Comparison of ENCODE assay signal across 9 cellular contexts in genomic region chr4:88382621-88383020, GRCh38. TPM values are rescaled to one million over a fixed set of nuclear protein-coding genes. Genes with fewer than 3 reads are reported as not detected.
DNase-seq lines count a peak whose midpoint lies in the region; ATAC-seq, FAIRE-seq and TF ChIP-seq lines count a peak whose summit lies in the region.
"Had no signal": no experiment of that assay in that cellular context is flagged by ENCODE, and none has a peak within 500 bp of the region (broad histone marks: within the 10 kb centered on the region; RNA-seq: fewer than 3 reads in every experiment).

No MANE protein-coding gene starts in this region.

- DNase-seq in HepG2 (ENCODE audit: low spot score): no peak
- no peak for DNase-seq in right lobe of liver
- peak; percentile 20 for DNase-seq in T-helper 9 cell
- DNase-seq in effector memory CD4-positive, alpha-beta T cell: peak; percentile 15 to 39 (median 39)
- DNase-seq in uterus: no peak
- no peak for DNase-seq in DMS53 (lab: John Stamatoyannopoulos, UW)
- DNase-seq in SW480 (ENCODE audit: low spot score): no peak
- no peak for DNase-seq in islet precursor cell

- intact Hi-C loops in HepG2 (cut with micrococcal nuclease; ENCODE audit: unreplicated experiment): no loop called here
- intact Hi-C loops in right lobe of liver (cut with DNase I): no loop called here
- intact Hi-C loops in uterus (cut with DNase I; ENCODE audit: low total_unique reads): no loop called here

- TF ChIP-seq EP300 in HepG2 (IDR thresholded peaks at IDR 0.05; ENCODE audit: low read depth in 2 of 2, low read length in 2 of 2) (no peak), HepG2 (CRISPR knock-in tag; IDR thresholded peaks at IDR 0.05; ENCODE audit: borderline replicate concordance) (no peak)

- TF ChIP-seq RAD21 in HepG2 (CRISPR knock-in tag; IDR thresholded peaks at IDR 0.05): no peak

- in situ Hi-C loops in HepG2 (cut with HindIII; ENCODE audit: extremely low pct_ligation_motif_present, low pct_unique_long_range_greater_than_20kb): no loop called here

- WGBS in HepG2 (ENCODE audit: low lambda C conversion rate): 0% methylated on average over 1 of the region's 1 CpG
- WGBS in right lobe of liver (ENCODE audit: insufficient coverage, low coverage, low lambda C conversion rate, missing lambda C conversion rate): 7% methylated on average over 1 of the region's 1 CpG

- H3K4me1 ChIP-seq in HepG2 (ENCODE audit: insufficient read depth, low read length) (peaks cover 5% of the 10 kb centered on the region; the same call in 1 of the 2 replicates), right lobe of liver (peaks cover 0 to 3% (median 0%) of the 10 kb centered on the region in 4 donors), uterus (no peaks in the 10 kb centered on the region)
- peaks cover 9% of the 10 kb centered on the region for H3K4me1 ChIP-seq in effector memory CD4-positive, alpha-beta T cell (ENCODE audit: control insufficient read depth, insufficient read depth, low read length, poor library complexity, severe bottlenecking)

- peaks cover 2 to 7% of the 10 kb centered on the region in 2 experiments; a peak in 3 of 5 replicates for H3K27me3 ChIP-seq in HepG2 (ENCODE audit: control insufficient read depth in 1 of 2, insufficient read depth in 2 of 2, low read length in 2 of 2)
- no peaks in the 10 kb centered on the region for H3K27me3 ChIP-seq in right lobe of liver
- H3K27me3 ChIP-seq in effector memory CD4-positive, alpha-beta T cell (replicated peaks; ENCODE audit: control insufficient read depth, insufficient read depth, low read length, poor library complexity, severe bottlenecking): no peaks in the 10 kb centered on the region
- H3K27me3 ChIP-seq in uterus: no peaks in the 10 kb centered on the region

- no peak overlapping the region for H3K4me2 ChIP-seq in HepG2 (ENCODE audit: low read depth, low read length)

- FAIRE-seq in HepG2 (lab: Jason Lieb, UNC): no peak

- TF ChIP-seq CTCF in HepG2 (CRISPR knock-in tag; IDR thresholded peaks at IDR 0.05): no peak
- TF ChIP-seq CTCF in right lobe of liver (IDR thresholded peaks at IDR 0.05): no peak
- TF ChIP-seq CTCF in uterus (IDR thresholded peaks at IDR 0.05): no peak

- no peaks in the 10 kb centered on the region for H4K20me1 ChIP-seq in HepG2 (ENCODE audit: insufficient read depth, low read length)

- H3K27ac ChIP-seq in HepG2 (ENCODE audit: extremely low read length, insufficient read depth, low read length) (no peak overlapping the region), right lobe of liver (no peak overlapping the region), uterus (peak overlapping the region; percentile 43 to 59)
- peak overlapping the region; percentile 56 for H3K27ac ChIP-seq in effector memory CD4-positive, alpha-beta T cell (ENCODE audit: insufficient read depth, low read length, poor library complexity, severe bottlenecking)

- CTCF ChIA-PET in HepG2 (lab: Yijun Ruan, JAX; ENCODE audit: low intra/inter-chr PET ratio, low total read pairs): no interaction called here

- H3K9ac ChIP-seq in HepG2 (ENCODE audit: insufficient read depth, low read depth, low read length): no peak overlapping the region

- BruUV-seq in HepG2 (replicated peaks; lab: Mats Ljungman, UMichigan): no TSS peak

- ATAC-seq in HepG2: no peak
- ATAC-seq in right lobe of liver: no peak
- ATAC-seq: Panc1 had no signal

- no peak overlapping the region for H2AFZ ChIP-seq in HepG2 (ENCODE audit: low read length)

- no peak overlapping the region for H3K4me3 ChIP-seq in HepG2 (replicated peaks in 1 of 3; ENCODE audit: insufficient read depth in 1 of 3, low read depth in 2 of 3, low read length in 3 of 3)
- no peak overlapping the region for H3K4me3 ChIP-seq in right lobe of liver
- H3K4me3 ChIP-seq in effector memory CD4-positive, alpha-beta T cell (ENCODE audit: insufficient read depth, low read depth, low read length, poor library complexity, severe bottlenecking): peak overlapping the region; percentile 6
- H3K4me3 ChIP-seq in uterus: no peak overlapping the region

- H3K9me3 ChIP-seq in HepG2 (ENCODE audit: low read length) (no peaks in the 10 kb centered on the region), right lobe of liver (no peaks in the 10 kb centered on the region), uterus (no peaks in the 10 kb centered on the region)
- H3K9me3 ChIP-seq in effector memory CD4-positive, alpha-beta T cell (ENCODE audit: control insufficient read depth, low read length): no peaks in the 10 kb centered on the region

- TF ChIP-seq POLR2A in HepG2 (IDR thresholded peaks at IDR 0.05; ENCODE audit: insufficient read depth in 1 of 2, low read depth in 2 of 2, low read length in 2 of 2) (no peak), right lobe of liver (IDR thresholded peaks at IDR 0.05) (no peak), uterus (IDR thresholded peaks at IDR 0.05) (no peak)

- POLR2A ChIA-PET in HepG2 (lab: Yijun Ruan, JAX): no interaction called here

- no peaks in the 10 kb centered on the region for H3K79me2 ChIP-seq in HepG2 (ENCODE audit: insufficient read depth, low read length)

- H3K36me3 ChIP-seq in HepG2 (replicated peaks in 1 of 2; ENCODE audit: control insufficient read depth in 1 of 2, insufficient read depth in 2 of 2, low read length in 2 of 2): no peaks in the 10 kb centered on the region
- H3K36me3 ChIP-seq in right lobe of liver: no peaks in the 10 kb centered on the region
- H3K36me3 ChIP-seq in effector memory CD4-positive, alpha-beta T cell (ENCODE audit: control insufficient read depth, insufficient read depth, low read length): peaks cover 4% of the 10 kb centered on the region
- no peaks in the 10 kb centered on the region for H3K36me3 ChIP-seq in uterus

TF ChIP-seq in HepG2, 621 proteins besides CTCF, POLR2A, EP300 and RAD21 (continues in another document):
- TF ChIP-seq CENPBD1 (CRISPR knock-in tag; IDR thresholded peaks at IDR 0.05; ENCODE audit: borderline replicate concordance, low read depth): no peak
- 0 out of 2 replicates have a peak, but pooled peaks have one; percentile 32 for TF ChIP-seq MAFF (IDR thresholded peaks at IDR 0.05; ENCODE audit: low read depth, low read length)
- no peak for TF ChIP-seq ZNF747 (CRISPR knock-in tag; IDR thresholded peaks at IDR 0.05; ENCODE audit: borderline replicate concordance)
- TF ChIP-seq USF2 (IDR thresholded peaks at IDR 0.05; ENCODE audit: low read depth, low read length): no peak
- TF ChIP-seq USF2 (CRISPR knock-in tag; IDR thresholded peaks at IDR 0.05; ENCODE audit: borderline replicate concordance): no peak

RNA-seq across cellular contexts. Expression of gene HERC6, which starts 4.0 kb away (rescaled TPM):
- total RNA-seq in HepG2 (2016; rRNA removed; fragmentation: Illumina TruSeq; extraction: Trizol): 2.0 and 2.7 TPM in 2 replicates
- total RNA-seq in HepG2 (2016; cell fraction: cytosol; rRNA removed; fragmentation: Illumina TruSeq; extraction: Trizol; ENCODE audit: low read depth): 0.30 and 0.35 TPM in 2 replicates
- total RNA-seq in HepG2 (2016; cell fraction: insoluble cytoplasmic fraction; rRNA removed; fragmentation: Illumina TruSeq; extraction: Trizol): 1.4 and 2.3 TPM in 2 replicates
- total RNA-seq in HepG2 (2016; cell fraction: membrane; rRNA removed; fragmentation: Illumina TruSeq; extraction: Trizol): 0.76 and 0.77 TPM in 2 replicates
- total RNA-seq in HepG2 (2016; cell fraction: nucleus; rRNA removed; fragmentation: Illumina TruSeq; extraction: Trizol): 1.4 and 2.1 TPM in 2 replicates
- 0.50 TPM in 2 replicates for polyA plus RNA-seq in HepG2 (2011; rRNA removed)
- polyA plus RNA-seq in HepG2 (2011; cell fraction: cytosol; rRNA removed): 0.10 and 0.16 TPM in 2 replicates
- polyA plus RNA-seq in HepG2 (2011; cell fraction: nucleus; rRNA removed): 0.61 and 1.0 TPM in 2 replicates
- 0.44 TPM in 2 replicates for polyA plus RNA-seq in HepG2 (2012)
- 0.07 and 0.15 TPM in 2 replicates for polyA plus RNA-seq in HepG2 (2016; cell fraction: cytosol; fragmentation: Illumina TruSeq; extraction: Trizol; ENCODE audit: low read depth)
- 1.2 and 1.7 TPM in 2 replicates for polyA plus RNA-seq in HepG2 (2016; cell fraction: insoluble cytoplasmic fraction; fragmentation: Illumina TruSeq; extraction: Trizol; ENCODE audit: low read depth)
- polyA plus RNA-seq in HepG2 (2016; cell fraction: membrane; fragmentation: Illumina TruSeq; extraction: Trizol; ENCODE audit: low read depth): 0.30 and 0.32 TPM in 2 replicates
- 1.4 and 1.6 TPM in 2 replicates for polyA plus RNA-seq in HepG2 (2016; cell fraction: nucleus; fragmentation: Illumina TruSeq; extraction: Trizol; ENCODE audit: insufficient read depth, low read depth)
- 4.0 and 24.9 TPM in 2 replicates for polyA minus RNA-seq in HepG2 (2011; rRNA and poly(A)+ RNA removed; ENCODE audit: low replicate concordance)
- polyA minus RNA-seq in HepG2 (2011; cell fraction: cytosol; rRNA and poly(A)+ RNA removed): 0.79 TPM in 1 of 2 replicates, not detected in the other
- polyA minus RNA-seq in HepG2 (2011; cell fraction: nucleus; rRNA and poly(A)+ RNA removed): 0.64 and 1.7 TPM in 2 replicates
- 1 to 10 TPM; 1.7 to 4.2 (median 3.6) TPM for total RNA-seq in right lobe of liver
- total RNA-seq in uterus: 10 to 100 TPM in 2 of 4 donors, 1 to 10 TPM in 2; 3.5 to 27.6 (median 11.4) TPM

Comparison
In these comparisons a context has a peak if more than half of its experiments do, and no peak if none do; other contexts are left out.
1. DNase-seq: peak in T-helper 9 cell (single experiment) and effector memory CD4-positive, alpha-beta T cell (3 of 3); none in HepG2 (single experiment), right lobe of liver (0 of 3), uterus (0 of 2), DMS53 (single experiment), SW480 (single experiment) and islet precursor cell (single experiment).
2. H3K27ac ChIP-seq: peak in effector memory CD4-positive, alpha-beta T cell (single experiment) and uterus (2 of 2); none in HepG2 (single experiment) and right lobe of liver (0 of 3).